ENCODE assay signal across 2 cellular contexts in the genomic region with DNA sequence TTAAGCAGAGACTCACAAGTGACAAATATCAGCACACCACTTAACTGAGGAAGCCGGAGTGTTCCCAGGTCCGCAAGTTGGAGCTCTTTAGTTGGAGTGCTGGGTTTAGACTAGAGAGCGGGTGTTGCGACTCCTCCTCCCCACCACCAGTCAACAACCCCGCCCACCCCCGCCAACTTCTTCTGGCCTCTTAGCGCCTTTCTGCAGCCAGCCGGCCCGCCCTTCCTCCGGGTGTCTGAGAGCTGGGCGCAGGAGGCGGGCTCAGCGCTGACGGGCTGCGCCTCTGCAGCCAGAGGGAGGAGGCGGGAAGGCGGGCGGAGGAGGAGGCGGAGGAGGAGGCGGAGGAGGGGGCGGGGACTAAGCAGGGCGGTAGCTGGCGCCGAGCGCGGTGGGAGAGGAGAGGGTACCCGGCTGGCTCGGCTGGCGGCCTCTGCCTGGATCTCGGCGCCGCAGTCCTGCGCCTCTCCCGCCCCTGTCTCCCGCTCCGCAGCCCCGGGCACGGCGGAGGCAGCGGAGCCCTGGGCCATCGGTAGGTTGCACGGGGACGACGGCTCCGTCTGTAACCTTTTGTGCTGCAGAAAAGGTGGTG.
TF ChIP-seq lines count a peak whose summit lies in the region.

A gene with protein sequence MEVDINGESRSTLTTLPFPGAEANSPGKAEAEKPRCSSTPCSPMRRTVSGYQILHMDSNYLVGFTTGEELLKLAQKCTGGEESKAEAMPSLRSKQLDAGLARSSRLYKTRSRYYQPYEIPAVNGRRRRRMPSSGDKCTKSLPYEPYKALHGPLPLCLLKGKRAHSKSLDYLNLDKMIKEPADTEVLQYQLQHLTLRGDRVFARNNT (plus strand): TSS at position 396 of the 589 bp plus-strand sequence. CDS start 17,157 bp downstream, outside the sequence.

TF ChIP-seq in HCT116, 20 proteins besides CTCF, POLR2A, EP300 and RAD21 (continued from another document):
- TF ChIP-seq, protein P1, sequence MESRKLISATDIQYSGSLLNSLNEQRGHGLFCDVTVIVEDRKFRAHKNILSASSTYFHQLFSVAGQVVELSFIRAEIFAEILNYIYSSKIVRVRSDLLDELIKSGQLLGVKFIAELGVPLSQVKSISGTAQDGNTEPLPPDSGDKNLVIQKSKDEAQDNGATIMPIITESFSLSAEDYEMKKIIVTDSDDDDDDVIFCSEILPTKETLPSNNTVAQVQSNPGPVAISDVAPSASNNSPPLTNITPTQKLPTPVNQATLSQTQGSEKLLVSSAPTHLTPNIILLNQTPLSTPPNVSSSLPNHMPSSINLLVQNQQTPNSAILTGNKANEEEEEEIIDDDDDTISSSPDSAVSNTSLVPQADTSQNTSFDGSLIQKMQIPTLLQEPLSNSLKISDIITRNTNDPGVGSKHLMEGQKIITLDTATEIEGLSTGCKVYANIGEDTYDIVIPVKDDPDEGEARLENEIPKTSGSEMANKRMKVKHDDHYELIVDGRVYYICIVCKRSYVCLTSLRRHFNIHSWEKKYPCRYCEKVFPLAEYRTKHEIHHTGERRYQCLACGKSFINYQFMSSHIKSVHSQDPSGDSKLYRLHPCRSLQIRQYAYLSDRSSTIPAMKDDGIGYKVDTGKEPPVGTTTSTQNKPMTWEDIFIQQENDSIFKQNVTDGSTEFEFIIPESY (IDR thresholded peaks at IDR 0.05; ENCODE audit: extremely low read depth, insufficient replicate concordance, low read length) = no peak
- TF ChIP-seq CEBPB (IDR thresholded peaks at IDR 0.05; ENCODE audit: low read depth) (no peak), JUND (IDR thresholded peaks at IDR 0.05) (no peak), SIN3A (IDR thresholded peaks at IDR 0.05; ENCODE audit: low read depth) (peak; percentile 60; the same call in 1 of the 2 replicates), SP1 (IDR thresholded peaks at IDR 0.05; ENCODE audit: low read depth) (peak; percentile 63), POLR2AphosphoS5 (IDR thresholded peaks at IDR 0.05; ENCODE audit: low read depth, low read length) (peak; percentile 64), EGR1 (IDR thresholded peaks at IDR 0.05; ENCODE audit: low read depth) (peak; percentile 90), EZH2phosphoT487 (IDR thresholded peaks at IDR 0.05; ENCODE audit: borderline replicate concordance) (no peak)
- TF ChIP-seq, protein P2, sequence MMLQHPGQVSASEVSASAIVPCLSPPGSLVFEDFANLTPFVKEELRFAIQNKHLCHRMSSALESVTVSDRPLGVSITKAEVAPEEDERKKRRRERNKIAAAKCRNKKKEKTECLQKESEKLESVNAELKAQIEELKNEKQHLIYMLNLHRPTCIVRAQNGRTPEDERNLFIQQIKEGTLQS (IDR thresholded peaks at IDR 0.05) = no peak
- TF ChIP-seq, protein P3, sequence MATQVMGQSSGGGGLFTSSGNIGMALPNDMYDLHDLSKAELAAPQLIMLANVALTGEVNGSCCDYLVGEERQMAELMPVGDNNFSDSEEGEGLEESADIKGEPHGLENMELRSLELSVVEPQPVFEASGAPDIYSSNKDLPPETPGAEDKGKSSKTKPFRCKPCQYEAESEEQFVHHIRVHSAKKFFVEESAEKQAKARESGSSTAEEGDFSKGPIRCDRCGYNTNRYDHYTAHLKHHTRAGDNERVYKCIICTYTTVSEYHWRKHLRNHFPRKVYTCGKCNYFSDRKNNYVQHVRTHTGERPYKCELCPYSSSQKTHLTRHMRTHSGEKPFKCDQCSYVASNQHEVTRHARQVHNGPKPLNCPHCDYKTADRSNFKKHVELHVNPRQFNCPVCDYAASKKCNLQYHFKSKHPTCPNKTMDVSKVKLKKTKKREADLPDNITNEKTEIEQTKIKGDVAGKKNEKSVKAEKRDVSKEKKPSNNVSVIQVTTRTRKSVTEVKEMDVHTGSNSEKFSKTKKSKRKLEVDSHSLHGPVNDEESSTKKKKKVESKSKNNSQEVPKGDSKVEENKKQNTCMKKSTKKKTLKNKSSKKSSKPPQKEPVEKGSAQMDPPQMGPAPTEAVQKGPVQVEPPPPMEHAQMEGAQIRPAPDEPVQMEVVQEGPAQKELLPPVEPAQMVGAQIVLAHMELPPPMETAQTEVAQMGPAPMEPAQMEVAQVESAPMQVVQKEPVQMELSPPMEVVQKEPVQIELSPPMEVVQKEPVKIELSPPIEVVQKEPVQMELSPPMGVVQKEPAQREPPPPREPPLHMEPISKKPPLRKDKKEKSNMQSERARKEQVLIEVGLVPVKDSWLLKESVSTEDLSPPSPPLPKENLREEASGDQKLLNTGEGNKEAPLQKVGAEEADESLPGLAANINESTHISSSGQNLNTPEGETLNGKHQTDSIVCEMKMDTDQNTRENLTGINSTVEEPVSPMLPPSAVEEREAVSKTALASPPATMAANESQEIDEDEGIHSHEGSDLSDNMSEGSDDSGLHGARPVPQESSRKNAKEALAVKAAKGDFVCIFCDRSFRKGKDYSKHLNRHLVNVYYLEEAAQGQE (IDR thresholded peaks at IDR 0.05; ENCODE audit: low read depth) = no peak
- TF ChIP-seq, protein P4, sequence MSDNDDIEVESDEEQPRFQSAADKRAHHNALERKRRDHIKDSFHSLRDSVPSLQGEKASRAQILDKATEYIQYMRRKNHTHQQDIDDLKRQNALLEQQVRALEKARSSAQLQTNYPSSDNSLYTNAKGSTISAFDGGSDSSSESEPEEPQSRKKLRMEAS (IDR thresholded peaks at IDR 0.05) = no peak

TF ChIP-seq in neural cell, 6 proteins besides CTCF, POLR2A, EP300 and RAD21 (continued from another document):
- TF ChIP-seq EZH2 (IDR thresholded peaks at IDR 0.05; ENCODE audit: borderline replicate concordance, insufficient read depth, low read length, poor library complexity, severe bottlenecking) = no peak
- TF ChIP-seq TAF1 (IDR thresholded peaks at IDR 0.05; ENCODE audit: low read depth) = peak; percentile 88
- TF ChIP-seq SMC3 (conservative IDR thresholded peaks at IDR 0.05; ENCODE audit: poor library complexity) = no peak
TF ChIP-seq in neural cell: peak in this region for 3.
